In genomic region chr17:63828936-63829335, GRCh38 we compare ENCODE assay signal across 15 cellular contexts. TPM values are rescaled to one million over a fixed set of nuclear protein-coding genes. Genes with fewer than 3 reads are reported as not detected.
DNase-seq lines count a peak whose midpoint lies in the region; ATAC-seq, FAIRE-seq and TF ChIP-seq lines count a peak whose summit lies in the region.
"Had no signal": no experiment of that assay in that cellular context is flagged by ENCODE, and none has a peak within 500 bp of the region (broad histone marks: within the 10 kb centered on the region; RNA-seq: fewer than 3 reads in every experiment).

No MANE protein-coding gene starts in this region.

- no peak overlapping the region for H3K18ac ChIP-seq in mesenchymal stem cell (ENCODE audit: low read depth in 1 of 2, low read length in 2 of 2)

- H3K4ac ChIP-seq in mesenchymal stem cell (ENCODE audit: low read depth in 1 of 2, low read length in 2 of 2): no peak overlapping the region

- no peak overlapping the region for H4K8ac ChIP-seq in mesenchymal stem cell (ENCODE audit: low read length)

- no peak for ATAC-seq in A549
- ATAC-seq in HG02970 (IDR thresholded peaks at IDR 0.05; ENCODE audit: low FRiP score, unreplicated experiment): no peak
- no peak for ATAC-seq in GM19023 (IDR thresholded peaks at IDR 0.05; ENCODE audit: unreplicated experiment)
- no peak for ATAC-seq in GM18517 (IDR thresholded peaks at IDR 0.05; ENCODE audit: unreplicated experiment)

- no peak overlapping the region for H2BK5ac ChIP-seq in mesenchymal stem cell (ENCODE audit: low read depth, low read length, poor library complexity, severe bottlenecking)

- H3K4me2 ChIP-seq in A549 (peak overlapping the region; percentile 98), GM23248 (ENCODE audit: unreplicated experiment) (peak overlapping the region; percentile 91), mesenchymal stem cell (ENCODE audit: low read length, poor library complexity, severe bottlenecking) (no peak overlapping the region)

- H3K36me3 ChIP-seq in GM23248 (ENCODE audit: low read depth): peaks cover 52% of the 10 kb centered on the region
- peaks cover 65 to 77% of the 10 kb centered on the region in 2 experiments for H3K36me3 ChIP-seq in mesenchymal stem cell (ENCODE audit: control insufficient read depth in 1 of 2, insufficient read depth in 2 of 2, low read depth in 1 of 2, low read length in 2 of 2)

- peaks cover 38% of the 10 kb centered on the region for H3K79me1 ChIP-seq in mesenchymal stem cell (replicated peaks; ENCODE audit: low read length, poor library complexity, severe bottlenecking)

- peaks cover 75% of the 10 kb centered on the region for H3K36me3 Mint-ChIP-seq in activated T-helper 1 cell treated with anti-CD3 and anti-CD28 coated beads, Interleukin-12 subunit alpha, Interleukin-12 subunit beta, Interleukin-2, Interleukin-4 antibody, amounts not matched to agents 30 ng/mL and 10 ng/mL and 1 ng/mL, durations not matched to agents 14 hours and 24 hours and 36 hours (ENCODE audit: low read depth)

- peaks cover 58% of the 10 kb centered on the region for H3K4me1 Mint-ChIP-seq in activated T-helper 1 cell treated with anti-CD3 and anti-CD28 coated beads, Interleukin-12 subunit alpha, Interleukin-12 subunit beta, Interleukin-2, Interleukin-4 antibody, amounts not matched to agents 30 ng/mL and 10 ng/mL and 1 ng/mL, durations not matched to agents 14 hours and 24 hours and 36 hours (ENCODE audit: low read depth)

- no peaks in the 10 kb centered on the region for H3K27me3 ChIP-seq in GM23248 (replicated peaks; ENCODE audit: insufficient read depth)
- H3K27me3 ChIP-seq in mesenchymal stem cell (ENCODE audit: control insufficient read depth in 1 of 2, insufficient read depth in 1 of 2, low read length in 2 of 2): no peaks in the 10 kb centered on the region
- H3K27me3 ChIP-seq: brain microvascular endothelial cell, Peyer's patch, thyroid gland had no signal

- DNase-seq in A549 (ENCODE audit: low read depth in 1 of 2, low spot score in 1 of 2) (no peak), GM23248 (no peak), mesenchymal stem cell (no peak), NOMO-1 (lab: John Stamatoyannopoulos, UW; ENCODE audit: unreplicated experiment in 2 of 2) (no peak)
- no peak for DNase-seq in activated T-helper 1 cell treated with anti-CD3 and anti-CD28 coated beads, Interleukin-12 subunit alpha, Interleukin-12 subunit beta, Interleukin-2, Interleukin-4 antibody, amounts not matched to agents 30 ng/mL and 10 ng/mL and 1 ng/mL, durations not matched to agents 14 hours and 24 hours and 36 hours (ENCODE audit: low spot score)
- DNase-seq: activated CD4-positive, CD25-positive, alpha-beta regulatory T cell treated with anti-CD3 and anti-CD28 coated beads, Interleukin-2, amount 50 U/mL, for 72 hours; brain microvascular endothelial cell; midbrain; Peyer's patch; thyroid gland had no signal

- H3K14ac ChIP-seq in mesenchymal stem cell (ENCODE audit: low read length in 2 of 2): no peak overlapping the region

- no peak overlapping the region for H3K27ac ChIP-seq in A549
- no peak overlapping the region for H3K27ac ChIP-seq in GM23248
- H3K27ac ChIP-seq in mesenchymal stem cell (ENCODE audit: low read length, poor library complexity, severe bottlenecking): no peak overlapping the region
- H3K27ac ChIP-seq: brain microvascular endothelial cell had no signal

- TF ChIP-seq RAD21 in A549 (conservative IDR thresholded peaks at IDR 0.05 in 1 of 2, IDR thresholded peaks at IDR 0.05 in 1 of 2): no peak

- no peaks in the 10 kb centered on the region for H4K20me1 ChIP-seq in GM23248 (ENCODE audit: insufficient read depth)

- H3F3A ChIP-seq in GM23248 (ENCODE audit: insufficient read depth): peaks cover 22% of the 10 kb centered on the region; the same call in 1 of the 2 replicates

- no peak overlapping the region for H2AK5ac ChIP-seq in mesenchymal stem cell (ENCODE audit: low read length, severe bottlenecking)

- 91% methylated on average over 3 of the region's 3 CpGs for WGBS in A549 (ENCODE audit: missing lambda C conversion rate)
- WGBS in GM23248 (ENCODE audit: low coverage in 1 of 2, low lambda C conversion rate in 2 of 2, missing lambda C conversion rate in 2 of 2), 2 experiments: 98 to 99% methylated on average over 3 of the region's 3 CpGs
- 92% methylated on average over 3 of the region's 3 CpGs for WGBS in mesenchymal stem cell

- H3K23ac ChIP-seq in mesenchymal stem cell (ENCODE audit: low read length in 2 of 2): no peak overlapping the region

- no peak for TF ChIP-seq CTCF in A549 (IDR thresholded peaks at IDR 0.05)

- POLR2A ChIA-PET in A549 (lab: Yijun Ruan, JAX): interaction anchor here (1.3 to 1.5 kb wide), 2 partner anchors 14 to 55 kb away, joined by 6 to 9 read pairs; partner anchors contain the start of genes CCDC47 and DDX42

- H3K9me3 ChIP-seq in A549: no peaks in the 10 kb centered on the region
- no peaks in the 10 kb centered on the region for H3K9me3 ChIP-seq in GM23248 (ENCODE audit: low read depth)
- H3K9me3 ChIP-seq in mesenchymal stem cell (ENCODE audit: control insufficient read depth, low read length): no peaks in the 10 kb centered on the region
- H3K9me3 ChIP-seq: Peyer's patch, thyroid gland had no signal

- H3K9me3 Mint-ChIP-seq in activated T-helper 1 cell treated with anti-CD3 and anti-CD28 coated beads, Interleukin-12 subunit alpha, Interleukin-12 subunit beta, Interleukin-2, Interleukin-4 antibody, amounts not matched to agents 30 ng/mL and 10 ng/mL and 1 ng/mL, durations not matched to agents 14 hours and 24 hours and 36 hours: no peaks in the 10 kb centered on the region

- H2BK120ac ChIP-seq in mesenchymal stem cell (ENCODE audit: low read depth, low read length): no peak overlapping the region

- H2AFZ ChIP-seq in GM23248 (no peak overlapping the region), mesenchymal stem cell (ENCODE audit: low read depth, low read length) (no peak overlapping the region)

- H3K9ac ChIP-seq in GM23248 (peak overlapping the region; percentile 86; the same call in 1 of the 2 replicates), mesenchymal stem cell (ENCODE audit: low read length) (peak overlapping the region; percentile 95)

- H3K27me3 Mint-ChIP-seq in activated T-helper 1 cell treated with anti-CD3 and anti-CD28 coated beads, Interleukin-12 subunit alpha, Interleukin-12 subunit beta, Interleukin-2, Interleukin-4 antibody, amounts not matched to agents 30 ng/mL and 10 ng/mL and 1 ng/mL, durations not matched to agents 14 hours and 24 hours and 36 hours (ENCODE audit: insufficient read depth): no peaks in the 10 kb centered on the region

- TF ChIP-seq POLR2A in A549 (IDR thresholded peaks at IDR 0.05; ENCODE audit: low read length): no peak

- H3K4me1 ChIP-seq in A549: peaks cover 22% of the 10 kb centered on the region
- H3K4me1 ChIP-seq in GM23248 (ENCODE audit: insufficient read depth): peaks cover 8% of the 10 kb centered on the region
- H3K4me1 ChIP-seq in mesenchymal stem cell (ENCODE audit: control insufficient read depth, insufficient read depth, low read depth, low read length): peaks cover 9% of the 10 kb centered on the region

- H3K27ac Mint-ChIP-seq in activated T-helper 1 cell treated with anti-CD3 and anti-CD28 coated beads, Interleukin-12 subunit alpha, Interleukin-12 subunit beta, Interleukin-2, Interleukin-4 antibody, amounts not matched to agents 30 ng/mL and 10 ng/mL and 1 ng/mL, durations not matched to agents 14 hours and 24 hours and 36 hours: no peak overlapping the region

- H3K4me3 Mint-ChIP-seq in activated T-helper 1 cell treated with anti-CD3 and anti-CD28 coated beads, Interleukin-12 subunit alpha, Interleukin-12 subunit beta, Interleukin-2, Interleukin-4 antibody, amounts not matched to agents 30 ng/mL and 10 ng/mL and 1 ng/mL, durations not matched to agents 14 hours and 24 hours and 36 hours: peak overlapping the region; percentile 67

- CTCF ChIA-PET in A549 (lab: Yijun Ruan, JAX): interaction anchor here (1.3 to 6.0 kb wide), 7 partner anchors 9 to 132 kb away, joined by 3 to 37 read pairs (median 8); no protein-coding TSS in a partner anchor

- H4K91ac ChIP-seq in mesenchymal stem cell (ENCODE audit: low read length): no peak overlapping the region

- no peaks in the 10 kb centered on the region for H3K9me2 ChIP-seq in GM23248 (ENCODE audit: insufficient read depth)

- no peak for FAIRE-seq in A549 (lab: Jason Lieb, UNC)
- FAIRE-seq: D721Med, GM18507 had no signal

- intact Hi-C loops in activated T-helper 1 cell treated with anti-CD3 and anti-CD28 coated beads, Interleukin-12 subunit alpha, Interleukin-12 subunit beta, Interleukin-2, Interleukin-4 antibody, amounts not matched to agents 30 ng/mL and 10 ng/mL and 1 ng/mL, durations not matched to agents 14 hours and 24 hours and 36 hours (cut with micrococcal nuclease): loop anchor here (5.0 to 10.0 kb wide), 3 partner anchors 207 to 678 kb away; partner anchors contain the start of genes CEP95, DDX5 and MAP3K3

- in situ Hi-C loops in GM23248 (cut with MboI): no loop called here

- no peak for TF ChIP-seq EP300 in A549 (IDR thresholded peaks at IDR 0.05)

- H2BK15ac ChIP-seq in mesenchymal stem cell (ENCODE audit: low read depth, poor library complexity, severe bottlenecking): no peak overlapping the region

- H2BK12ac ChIP-seq in mesenchymal stem cell (ENCODE audit: low read length in 2 of 2): no peak overlapping the region

- peaks cover 61% of the 10 kb centered on the region for H3K79me2 ChIP-seq in GM23248 (ENCODE audit: insufficient read depth)

- H3K4me3 ChIP-seq in A549: no peak overlapping the region
- H3K4me3 ChIP-seq in GM23248: peak overlapping the region; percentile 87
- H3K4me3 ChIP-seq in mesenchymal stem cell (ENCODE audit: insufficient read depth in 1 of 2, low read depth in 1 of 2, low read length in 2 of 2): peak overlapping the region in 1 of 2 experiments; percentile 97

RNA-seq across cellular contexts. Expression of gene FTSJ3, which starts 1.5 kb away (rescaled TPM):
- 62.6 and 74.5 TPM in 2 replicates for polyA plus RNA-seq in A549 (2011; rRNA removed)
- 54.7 and 62.3 TPM in 2 replicates for polyA plus RNA-seq in A549 (2012; cell fraction: cytosol; rRNA removed)
- 82.3 and 82.7 TPM in 2 replicates for polyA plus RNA-seq in A549 (2012; cell fraction: nucleus; rRNA removed)
- polyA plus RNA-seq in A549 (2017; fragmentation: RNase III; extraction: RNeasy Plus Mini Kit Qiagen cat#74134 plus additional on column Dnase treatment): 95.7 to 104 TPM (median 98.6 TPM) in 3 replicates
- polyA minus RNA-seq in A549 (2011; rRNA and poly(A)+ RNA removed): 92.7 and 119 TPM in 2 replicates
- total RNA-seq in GM23248 (2014; rRNA removed; shearing (Covaris generic)): 38.1 and 47.3 TPM in 2 replicates
- polyA plus RNA-seq in GM23248 (2016; fragmentation: Nextera tagmentation; extraction: Ambion mirVana): 27.6 and 29.2 TPM in 2 replicates
- total RNA-seq in activated T-helper 1 cell treated with anti-CD3 and anti-CD28 coated beads, Interleukin-12 subunit alpha, Interleukin-12 subunit beta, Interleukin-2, Interleukin-4 antibody, amounts not matched to agents 30 ng/mL and 10 ng/mL and 1 ng/mL, durations not matched to agents 14 hours and 24 hours and 36 hours: 95.6 and 100 TPM in 2 replicates
- 27.8 TPM for polyA plus RNA-seq in mesenchymal stem cell (2013, experiment 1 of 2)
- 28.3 TPM for polyA plus RNA-seq in mesenchymal stem cell (2013, experiment 2 of 2)

RNA-seq across cellular contexts. Expression of gene PSMC5, which starts 1.7 kb away (rescaled TPM):
- polyA plus RNA-seq in A549 (2011; rRNA removed): 222 and 303 TPM in 2 replicates
- polyA plus RNA-seq in A549 (2012; cell fraction: cytosol; rRNA removed): 297 and 348 TPM in 2 replicates
- 173 and 210 TPM in 2 replicates for polyA plus RNA-seq in A549 (2012; cell fraction: nucleus; rRNA removed)
- polyA plus RNA-seq in A549 (2017; fragmentation: RNase III; extraction: RNeasy Plus Mini Kit Qiagen cat#74134 plus additional on column Dnase treatment): 399 to 406 TPM (median 399 TPM) in 3 replicates
- polyA minus RNA-seq in A549 (2011; rRNA and poly(A)+ RNA removed): 234 and 240 TPM in 2 replicates
- total RNA-seq in GM23248 (2014; rRNA removed; shearing (Covaris generic)): 36.2 and 60.5 TPM in 2 replicates
- 178 and 180 TPM in 2 replicates for polyA plus RNA-seq in GM23248 (2016; fragmentation: Nextera tagmentation; extraction: Ambion mirVana)
- 185 and 195 TPM in 2 replicates for total RNA-seq in activated T-helper 1 cell treated with anti-CD3 and anti-CD28 coated beads, Interleukin-12 subunit alpha, Interleukin-12 subunit beta, Interleukin-2, Interleukin-4 antibody, amounts not matched to agents 30 ng/mL and 10 ng/mL and 1 ng/mL, durations not matched to agents 14 hours and 24 hours and 36 hours
- polyA plus RNA-seq in mesenchymal stem cell (2013, experiment 1 of 2): 84.6 TPM
- polyA plus RNA-seq in mesenchymal stem cell (2013, experiment 2 of 2): 82.9 TPM

RNA-seq across cellular contexts. Expression of gene SMARCD2, which starts 13.5 kb away (rescaled TPM):
- polyA plus RNA-seq in A549 (2011; rRNA removed): 52.7 and 61.9 TPM in 2 replicates
- 54.2 and 62.9 TPM in 2 replicates for polyA plus RNA-seq in A549 (2012; cell fraction: cytosol; rRNA removed)
- 76.0 and 84.7 TPM in 2 replicates for polyA plus RNA-seq in A549 (2012; cell fraction: nucleus; rRNA removed)
- 37.5 to 40.4 TPM (median 39.8 TPM) in 3 replicates for polyA plus RNA-seq in A549 (2017; fragmentation: RNase III; extraction: RNeasy Plus Mini Kit Qiagen cat#74134 plus additional on column Dnase treatment)
- 94.7 and 102 TPM in 2 replicates for polyA minus RNA-seq in A549 (2011; rRNA and poly(A)+ RNA removed)
- 85.1 and 88.5 TPM in 2 replicates for total RNA-seq in GM23248 (2014; rRNA removed; shearing (Covaris generic))
- 28.9 and 29.3 TPM in 2 replicates for polyA plus RNA-seq in GM23248 (2016; fragmentation: Nextera tagmentation; extraction: Ambion mirVana)
- 116 TPM in 2 replicates for total RNA-seq in activated T-helper 1 cell treated with anti-CD3 and anti-CD28 coated beads, Interleukin-12 subunit alpha, Interleukin-12 subunit beta, Interleukin-2, Interleukin-4 antibody, amounts not matched to agents 30 ng/mL and 10 ng/mL and 1 ng/mL, durations not matched to agents 14 hours and 24 hours and 36 hours
- 28.6 TPM for polyA plus RNA-seq in mesenchymal stem cell (2013, experiment 1 of 2)
- 27.5 TPM for polyA plus RNA-seq in mesenchymal stem cell (2013, experiment 2 of 2)

RNA-seq across cellular contexts. Expression of gene CSH2, which starts 44.5 kb away (rescaled TPM):
- polyA plus RNA-seq in A549 (2011; rRNA removed) (not detected in 2 replicates), A549 (2017; fragmentation: RNase III; extraction: RNeasy Plus Mini Kit Qiagen cat#74134 plus additional on column Dnase treatment) (not detected in 3 replicates), GM23248 (2016; fragmentation: Nextera tagmentation; extraction: Ambion mirVana) (not detected in 2 replicates)
- polyA plus RNA-seq in A549 (2012; cell fraction: cytosol; rRNA removed): not detected in 2 replicates
- not detected in 2 replicates for polyA plus RNA-seq in A549 (2012; cell fraction: nucleus; rRNA removed)
- not detected in 2 replicates for polyA minus RNA-seq in A549 (2011; rRNA and poly(A)+ RNA removed)
- not detected in 2 replicates for total RNA-seq in GM23248 (2014; rRNA removed; shearing (Covaris generic))
- total RNA-seq in activated T-helper 1 cell treated with anti-CD3 and anti-CD28 coated beads, Interleukin-12 subunit alpha, Interleukin-12 subunit beta, Interleukin-2, Interleukin-4 antibody, amounts not matched to agents 30 ng/mL and 10 ng/mL and 1 ng/mL, durations not matched to agents 14 hours and 24 hours and 36 hours: not detected in 2 replicates
- polyA plus RNA-seq in mesenchymal stem cell (2013, experiment 1 of 2): not detected
- polyA plus RNA-seq in mesenchymal stem cell (2013, experiment 2 of 2): not detected
- total RNA-seq: Peyer's patch, thyroid gland had no signal

RNA-seq across cellular contexts. Expression of gene GH2, which starts 52.8 kb away (rescaled TPM):
- polyA plus RNA-seq in A549 (2011; rRNA removed): not detected in 2 replicates
- not detected in 2 replicates for polyA plus RNA-seq in A549 (2012; cell fraction: cytosol; rRNA removed)
- polyA plus RNA-seq in A549 (2012; cell fraction: nucleus; rRNA removed): not detected in 2 replicates
- polyA plus RNA-seq in A549 (2017; fragmentation: RNase III; extraction: RNeasy Plus Mini Kit Qiagen cat#74134 plus additional on column Dnase treatment): not detected in 3 replicates
- not detected in 2 replicates for polyA minus RNA-seq in A549 (2011; rRNA and poly(A)+ RNA removed)
- not detected in 2 replicates for total RNA-seq in GM23248 (2014; rRNA removed; shearing (Covaris generic))
- polyA plus RNA-seq in GM23248 (2016; fragmentation: Nextera tagmentation; extraction: Ambion mirVana): not detected in 2 replicates
- total RNA-seq in activated T-helper 1 cell treated with anti-CD3 and anti-CD28 coated beads, Interleukin-12 subunit alpha, Interleukin-12 subunit beta, Interleukin-2, Interleukin-4 antibody, amounts not matched to agents 30 ng/mL and 10 ng/mL and 1 ng/mL, durations not matched to agents 14 hours and 24 hours and 36 hours: not detected in 2 replicates
- not detected for polyA plus RNA-seq in mesenchymal stem cell (2013, experiment 1 of 2)
- polyA plus RNA-seq in mesenchymal stem cell (2013, experiment 2 of 2): not detected
- total RNA-seq: Peyer's patch, thyroid gland had no signal
